20 cellular contexts compared by ENCODE assay signal in the genomic region with DNA sequence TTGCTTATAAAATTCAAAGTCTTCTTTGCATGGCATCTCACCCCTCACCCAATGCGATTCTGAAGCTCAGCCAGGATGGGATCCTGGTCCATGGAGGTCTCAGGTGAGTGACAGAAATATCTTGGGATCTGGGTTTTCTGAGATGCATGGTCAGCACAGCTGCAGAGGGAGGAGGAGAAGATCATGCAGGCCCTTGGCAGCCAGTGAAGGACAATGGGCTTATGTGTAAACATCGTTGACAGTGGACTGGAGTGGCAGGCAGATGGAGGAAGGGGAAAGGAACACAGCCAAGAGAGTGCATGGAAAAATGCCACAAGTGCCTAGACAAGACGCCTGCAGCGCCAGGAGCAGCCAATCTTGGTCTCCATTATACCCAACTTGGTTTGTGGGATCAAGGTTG.
"Had no signal": no experiment of that assay in that cellular context is flagged by ENCODE, and none has a peak within 500 bp of the region (broad histone marks: within the 10 kb centered on the region; RNA-seq: fewer than 3 reads in every experiment).

No MANE protein-coding gene starts in this region.

- H3K27ac ChIP-seq: foreskin keratinocyte, spleen, thoracic aorta, transverse colon had no signal

- ATAC-seq: foreskin keratinocyte; left colon; left ventricle myocardium superior; naive thymus-derived CD4-positive, alpha-beta T cell; sciatic nerve; stimulated activated memory B cell treated with anti-CD40 and anti-IgM and Interleukin-4, amounts not matched to agents 10 μg/mL and 1 μg/mL and 100 μg/mL, for 72 hours had no signal

- DNase-seq: erythroblast; foreskin keratinocyte; hippocampal formation; left colon; left ventricle myocardium superior; mesendoderm; naive thymus-derived CD4-positive, alpha-beta T cell; nephron progenitor cell; spleen; stimulated activated CD4-positive, alpha-beta T cell treated with anti-CD3 and anti-CD28 coated beads, Interleukin-15, amount 100 ng/mL, for 24 hours; stimulated activated CD4-positive, alpha-beta T cell treated with anti-CD3 and anti-CD28 coated beads, Interleukin-1b, Interleukin-23, amount 100 ng/mL, for 48 hours; stimulated activated CD4-positive, alpha-beta T cell treated with anti-CD3 and anti-CD28 coated beads, Interleukin-4, amount 100 ng/mL, for 24 hours; transverse colon had no signal

- H3K4me3 Mint-ChIP-seq: dendritic cell treated with granulocyte-macrophage colony-stimulating factor and Interleukin-4, amounts not matched to agents 40 ng/mL and 50 ng/mL, for 4 days; naive thymus-derived CD4-positive, alpha-beta T cell; nephron progenitor cell; stimulated activated memory B cell treated with anti-CD40 and anti-IgM and Interleukin-4, amounts not matched to agents 10 μg/mL and 1 μg/mL and 100 μg/mL, for 72 hours; stimulated activated naive CD8-positive, alpha-beta T cell treated with anti-CD3 and anti-CD28 coated beads, Interleukin-15, Interleukin-2, amounts not matched to agents 100 ng/mL and 50 ng/mL, for 24 hours had no signal

- H3K9me3 Mint-ChIP-seq: dendritic cell treated with granulocyte-macrophage colony-stimulating factor and Interleukin-4, amounts not matched to agents 40 ng/mL and 50 ng/mL, for 4 days; nephron progenitor cell; stimulated activated memory B cell treated with anti-CD40 and anti-IgM and Interleukin-4, amounts not matched to agents 10 μg/mL and 1 μg/mL and 100 μg/mL, for 72 hours; stimulated activated naive CD8-positive, alpha-beta T cell treated with anti-CD3 and anti-CD28 coated beads, Interleukin-15, Interleukin-2, amounts not matched to agents 100 ng/mL and 50 ng/mL, for 24 hours had no signal

- H3K4me1 ChIP-seq: foreskin keratinocyte, transverse colon had no signal

- H3K27me3 ChIP-seq: foreskin keratinocyte had no signal

- H3K4me1 Mint-ChIP-seq: stimulated activated memory B cell treated with anti-CD40 and anti-IgM and Interleukin-4, amounts not matched to agents 10 μg/mL and 1 μg/mL and 100 μg/mL, for 72 hours had no signal

- H3K36me3 Mint-ChIP-seq: stimulated activated memory B cell treated with anti-CD40 and anti-IgM and Interleukin-4, amounts not matched to agents 10 μg/mL and 1 μg/mL and 100 μg/mL, for 72 hours had no signal

- H3K9me3 ChIP-seq: spleen, thoracic aorta, transverse colon had no signal

- FAIRE-seq: colon had no signal

- H3K27ac Mint-ChIP-seq: dendritic cell treated with granulocyte-macrophage colony-stimulating factor and Interleukin-4, amounts not matched to agents 40 ng/mL and 50 ng/mL, for 4 days; naive thymus-derived CD4-positive, alpha-beta T cell; nephron progenitor cell; stimulated activated memory B cell treated with anti-CD40 and anti-IgM and Interleukin-4, amounts not matched to agents 10 μg/mL and 1 μg/mL and 100 μg/mL, for 72 hours; stimulated activated naive CD8-positive, alpha-beta T cell treated with anti-CD3 and anti-CD28 coated beads, Interleukin-15, Interleukin-2, amounts not matched to agents 100 ng/mL and 50 ng/mL, for 24 hours had no signal

- H3K4me3 ChIP-seq: lung, spleen, thoracic aorta, transverse colon had no signal

- H3K36me3 ChIP-seq: spleen, thoracic aorta, transverse colon had no signal
